ENCODE assay signal across 8 cellular contexts in the genomic region with DNA sequence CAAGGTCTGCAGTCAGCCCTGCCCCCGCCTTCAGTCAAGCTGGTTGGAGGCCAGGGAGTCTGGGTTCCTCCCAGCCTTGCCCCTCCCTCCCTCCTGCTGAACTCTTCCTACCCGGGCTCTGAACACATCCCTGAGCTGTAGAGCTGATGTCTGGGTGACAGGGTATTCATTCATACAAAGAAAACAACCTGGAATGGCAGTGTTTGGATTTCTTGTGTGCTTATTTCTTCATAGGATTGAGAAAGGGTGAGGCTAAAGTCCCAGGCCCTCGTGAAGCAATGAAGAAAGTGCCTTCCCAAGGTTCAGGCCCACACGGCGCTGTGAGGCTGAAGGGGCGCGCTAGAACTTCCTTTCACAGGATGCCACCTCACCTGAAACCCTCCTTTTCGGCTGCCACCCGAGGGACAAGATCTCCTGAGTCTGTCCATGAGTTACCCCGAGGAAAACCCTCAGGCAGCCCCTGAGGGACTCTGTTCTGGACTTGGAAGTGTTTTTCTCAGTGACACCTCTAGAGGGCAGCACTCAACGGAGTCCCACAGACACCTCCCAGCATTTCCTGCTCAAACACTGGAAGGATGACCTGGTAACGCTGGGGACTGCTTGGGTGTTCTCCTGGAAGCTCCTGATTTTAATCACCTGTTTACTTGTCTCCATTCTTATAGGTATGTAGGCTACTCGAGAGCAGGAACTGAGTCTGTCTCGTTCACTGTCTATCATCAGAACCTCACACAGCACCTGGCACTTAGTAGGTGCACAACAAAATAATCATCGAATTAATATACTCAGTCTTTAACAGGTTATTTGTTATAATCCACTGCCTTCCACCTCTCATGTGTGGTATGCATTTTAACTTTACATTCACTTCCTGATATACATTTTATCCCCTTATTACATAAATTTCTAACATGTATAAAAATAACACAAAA. TPM values are rescaled to one million over a fixed set of nuclear protein-coding genes. Genes with fewer than 3 reads are reported as not detected.
DNase-seq lines count a peak whose midpoint lies in the region; ATAC-seq, FAIRE-seq and TF ChIP-seq lines count a peak whose summit lies in the region.

No MANE protein-coding gene starts in this region.

- CTCF ChIA-PET in activated CD8-positive, alpha-beta T cell treated with anti-CD3 and anti-CD28 coated beads, Interleukin-2, amount 10 ng/mL, durations not matched to agents 7 days and 5 days (lab: Charles Lee), result no interaction called here

- no peak overlapping the region for H3K4me3 Mint-ChIP-seq in activated CD8-positive, alpha-beta T cell treated with anti-CD3 and anti-CD28 coated beads, Interleukin-2, amount 10 ng/mL, durations not matched to agents 7 days and 5 days
- no peak overlapping the region for H3K4me3 Mint-ChIP-seq in natural killer cell

- POLR2A ChIA-PET in activated CD8-positive, alpha-beta T cell treated with anti-CD3 and anti-CD28 coated beads, Interleukin-2, amount 10 ng/mL, durations not matched to agents 7 days and 5 days (lab: Charles Lee), result no interaction called here

- peak; percentile 87 for FAIRE-seq in GM18507 (lab: Jason Lieb, UNC)
- FAIRE-seq in urothelium cell line (lab: Jason Lieb, UNC), result peak; percentile 80

- ATAC-seq in HG02970 (IDR thresholded peaks at IDR 0.05; ENCODE audit: low FRiP score, unreplicated experiment) (peak; percentile 67), natural killer cell (peak; percentile 77 to 87 (median 85))
- ATAC-seq in activated CD8-positive, alpha-beta T cell treated with anti-CD3 and anti-CD28 coated beads, Interleukin-2, amount 10 ng/mL, durations not matched to agents 7 days and 5 days, result peak; percentile 78

- H3K36me3 Mint-ChIP-seq in activated CD8-positive, alpha-beta T cell treated with anti-CD3 and anti-CD28 coated beads, Interleukin-2, amount 10 ng/mL, durations not matched to agents 7 days and 5 days (ENCODE audit: low read depth), result no peaks in the 10 kb centered on the region
- no peaks in the 10 kb centered on the region for H3K36me3 Mint-ChIP-seq in natural killer cell

- H3K4me3 ChIP-seq in epithelial cell of proximal tubule (ENCODE audit: low read depth, low read length), result no peak overlapping the region

- H3K27ac Mint-ChIP-seq in activated CD8-positive, alpha-beta T cell treated with anti-CD3 and anti-CD28 coated beads, Interleukin-2, amount 10 ng/mL, durations not matched to agents 7 days and 5 days, result no peak overlapping the region
- no peak overlapping the region for H3K27ac Mint-ChIP-seq in natural killer cell

- DNase-seq in AG08395 (ENCODE audit: low spot score), result peak; percentile 76
- peak; percentile 12 for DNase-seq in GM18507 (ENCODE audit: extremely low spot score, insufficient read length, low read depth)
- DNase-seq in NCI-H446 (lab: John Stamatoyannopoulos, UW), result peak; percentile 20 to 67
- DNase-seq in activated CD8-positive, alpha-beta T cell treated with anti-CD3 and anti-CD28 coated beads, Interleukin-2, amount 10 ng/mL, durations not matched to agents 7 days and 5 days, result peak; percentile 55
- DNase-seq in epithelial cell of proximal tubule (ENCODE audit: low read depth), result no peak
- peak; percentile 21 for DNase-seq in natural killer cell
- peak; percentile 83 for DNase-seq in urothelium cell line (ENCODE audit: low spot score)

- TF ChIP-seq CTCF in epithelial cell of proximal tubule (conservative IDR thresholded peaks at IDR 0.05; ENCODE audit: low read depth, low read length) (peak; percentile 73), natural killer cell (IDR thresholded peaks at IDR 0.05) (peak; percentile 74)

- no peaks in the 10 kb centered on the region for H3K9me3 Mint-ChIP-seq in activated CD8-positive, alpha-beta T cell treated with anti-CD3 and anti-CD28 coated beads, Interleukin-2, amount 10 ng/mL, durations not matched to agents 7 days and 5 days (ENCODE audit: insufficient read depth)
- no peaks in the 10 kb centered on the region for H3K9me3 Mint-ChIP-seq in natural killer cell

- no peaks in the 10 kb centered on the region for H3K4me1 Mint-ChIP-seq in activated CD8-positive, alpha-beta T cell treated with anti-CD3 and anti-CD28 coated beads, Interleukin-2, amount 10 ng/mL, durations not matched to agents 7 days and 5 days (ENCODE audit: low read depth)
- H3K4me1 Mint-ChIP-seq in natural killer cell, result no peaks in the 10 kb centered on the region

- peaks cover 2% of the 10 kb centered on the region for H3K27me3 Mint-ChIP-seq in activated CD8-positive, alpha-beta T cell treated with anti-CD3 and anti-CD28 coated beads, Interleukin-2, amount 10 ng/mL, durations not matched to agents 7 days and 5 days (ENCODE audit: low read depth)
- peaks cover 0 to 19% of the 10 kb centered on the region in 2 donors for H3K27me3 Mint-ChIP-seq in natural killer cell (ENCODE audit: low read depth in 2 of 2)

- intact Hi-C loops in natural killer cell (cut with micrococcal nuclease), result loop anchor here (10.0 kb wide), 1 partner anchor 669 kb away; no protein-coding TSS in a partner anchor

RNA-seq across cellular contexts. Expression of a gene that starts 11.8 kb away (rescaled TPM):
- total RNA-seq in activated CD8-positive, alpha-beta T cell treated with anti-CD3 and anti-CD28 coated beads, Interleukin-2, amount 10 ng/mL, durations not matched to agents 7 days and 5 days, result not detected
- total RNA-seq in epithelial cell of proximal tubule, result not detected in 2 replicates
- total RNA-seq in natural killer cell, result not detected

RNA-seq across cellular contexts. Expression of a gene that starts 25.2 kb away (rescaled TPM):
- not detected for total RNA-seq in activated CD8-positive, alpha-beta T cell treated with anti-CD3 and anti-CD28 coated beads, Interleukin-2, amount 10 ng/mL, durations not matched to agents 7 days and 5 days
- not detected in 2 replicates for total RNA-seq in epithelial cell of proximal tubule
- total RNA-seq in natural killer cell, result not detected

RNA-seq across cellular contexts. Expression of a gene that starts 52.2 kb away (rescaled TPM):
- total RNA-seq in activated CD8-positive, alpha-beta T cell treated with anti-CD3 and anti-CD28 coated beads, Interleukin-2, amount 10 ng/mL, durations not matched to agents 7 days and 5 days, result not detected
- total RNA-seq in epithelial cell of proximal tubule (not detected in 2 replicates), natural killer cell (not detected)
